In genomic region chr15:91408476-91409076, GRCh38 we compare ENCODE assay signal across 12 cellular contexts.
A peak's percentile ranks its signal among the peaks of the same experiment; 100 is the strongest.
DNase-seq lines count a peak whose midpoint lies in the region; ATAC-seq, FAIRE-seq and TF ChIP-seq lines count a peak whose summit lies in the region.
"Had no signal": no experiment of that assay in that cellular context is flagged by ENCODE, and none has a peak within 500 bp of the region (broad histone marks: within the 10 kb centered on the region; RNA-seq: fewer than 3 reads in every experiment).

No MANE protein-coding gene starts in this region.

- no peak overlapping the region for H2BK12ac ChIP-seq in H1 (ENCODE audit: low read depth, low read length)

- WGBS in H1 (ENCODE audit: extremely low coverage in 1 of 2, insufficient coverage in 1 of 2, insufficient read length in 1 of 2, insufficient replicate concordance in 2 of 2, low coverage in 1 of 2, low lambda C conversion rate in 2 of 2, missing lambda C conversion rate in 1 of 2), 2 experiments, result 86% methylated on average over 9 of the region's 9 CpGs; no CpG with 5 or more reads in 1 of the 2 experiments
- no CpG with 5 or more reads among the region's 9 CpGs for WGBS in mesendoderm (ENCODE audit: extremely low coverage, insufficient coverage, low lambda C conversion rate)

- no peak for ATAC-seq in HG03378 (IDR thresholded peaks at IDR 0.05; ENCODE audit: unreplicated experiment)
- ATAC-seq: stimulated activated memory B cell treated with anti-CD40 and anti-IgM and Interleukin-4, amounts not matched to agents 10 μg/mL and 1 μg/mL and 100 μg/mL, for 72 hours had no signal

- no peak overlapping the region for H3K23ac ChIP-seq in H1 (ENCODE audit: insufficient read length)
- H3K23ac ChIP-seq in mesendoderm (ENCODE audit: low read length), result no peak overlapping the region

- H3K79me1 ChIP-seq in H1 (ENCODE audit: low read depth, low read length) (no peaks in the 10 kb centered on the region), mesendoderm (ENCODE audit: low read length) (no peaks in the 10 kb centered on the region)

- CTCF ChIA-PET in H1 (lab: Charles Lee; ENCODE audit: partially characterized antibody), result interaction anchor here (0.6 to 1.0 kb wide), 3 partner anchors 10 to 87 kb away, joined by 3 read pairs; no protein-coding TSS in a partner anchor

- no peak for TF ChIP-seq CTCF in H1 (IDR thresholded peaks at IDR 0.05; ENCODE audit: control extremely low read depth in 1 of 3, insufficient read depth in 1 of 3, low read depth in 1 of 3, low read length in 3 of 3)

- H2BK15ac ChIP-seq in H1 (ENCODE audit: low read length) (no peak overlapping the region), mesendoderm (replicated peaks; ENCODE audit: low read depth) (no peak overlapping the region)

- no peak overlapping the region for H2AK5ac ChIP-seq in H1 (ENCODE audit: low read depth, low read length)
- H2AK5ac ChIP-seq in mesendoderm (ENCODE audit: low read length), result no peak overlapping the region

- 0 out of 2 replicates have a peak overlapping the region, but pooled peaks have one; percentile 34 for H2AFZ ChIP-seq in H1 (ENCODE audit: low read length)

- H4K91ac ChIP-seq in H1 (replicated peaks; ENCODE audit: insufficient read length, low read length), result no peak overlapping the region

- H3K18ac ChIP-seq in H1 (ENCODE audit: extremely low read depth, low read length) (no peak overlapping the region), mesendoderm (ENCODE audit: low read length) (peak overlapping the region; percentile 56)

- H3K14ac ChIP-seq in H1 (ENCODE audit: insufficient read length), result no peak overlapping the region

- H3K9ac ChIP-seq in BLaER1 treated with 17β-estradiol and CSF1 and Interleukin-3, amounts not matched to agents 10 nM and 100 nM, result no peak overlapping the region
- H3K9ac ChIP-seq in H1 (replicated peaks in 1 of 4; ENCODE audit: extremely low read depth in 1 of 4, low read depth in 3 of 4, low read length in 3 of 4) (no peak overlapping the region), mesendoderm (ENCODE audit: low read length) (no peak overlapping the region)

- no peaks in the 10 kb centered on the region; a peak in 1 of 22 replicates for H3K9me3 ChIP-seq in BLaER1 treated with 17β-estradiol and CSF1 and Interleukin-3, amounts not matched to agents 10 nM and 100 nM (replicated peaks in 1 of 11)
- no peaks in the 10 kb centered on the region for H3K9me3 ChIP-seq in H1 (ENCODE audit: insufficient read depth in 2 of 2, low read depth in 1 of 2, low read length in 1 of 2)

- no peak overlapping the region for H3K4ac ChIP-seq in H1 (replicated peaks; ENCODE audit: insufficient read length, low read depth, low read length)
- H3K4ac ChIP-seq in mesendoderm (ENCODE audit: low read depth, low read length), result no peak overlapping the region

- peak overlapping the region in 7 of 11 experiments; percentile 37 to 73 (median 61); a peak in 12 of 22 replicates for H3K4me2 ChIP-seq in BLaER1 treated with 17β-estradiol and CSF1 and Interleukin-3, amounts not matched to agents 10 nM and 100 nM
- H3K4me2 ChIP-seq in H1 (ENCODE audit: insufficient read depth in 1 of 2, low read depth in 2 of 2, low read length in 2 of 2) (no peak overlapping the region), mesendoderm (ENCODE audit: low read length) (no peak overlapping the region)

- no peak for TF ChIP-seq EP300 in H1 (IDR thresholded peaks at IDR 0.05; ENCODE audit: borderline replicate concordance in 1 of 2, low read depth in 2 of 2, low read length in 2 of 2)

- H4K20me1 ChIP-seq in BLaER1 treated with 17β-estradiol and CSF1 and Interleukin-3, amounts not matched to agents 10 nM and 100 nM, result no peaks in the 10 kb centered on the region
- no peaks in the 10 kb centered on the region for H4K20me1 ChIP-seq in H1 (replicated peaks in 1 of 2; ENCODE audit: control insufficient read depth in 1 of 2, insufficient read depth in 2 of 2, low read length in 2 of 2)

- H2BK20ac ChIP-seq in H1 (ENCODE audit: low read length), result no peak overlapping the region

- H3K27ac ChIP-seq in BLaER1 treated with 17β-estradiol and CSF1 and Interleukin-3, amounts not matched to agents 10 nM and 100 nM, result peak overlapping the region in 2 of 11 experiments; percentile 6 to 31; a peak in 2 of 22 replicates
- H3K27ac ChIP-seq in H1 (ENCODE audit: low read depth, low read length) (no peak overlapping the region), mesendoderm (ENCODE audit: low read depth, low read length) (no peak overlapping the region)

- DNase-seq in HT-29 (ENCODE audit: low spot score) (peak; percentile 3), H1 (ENCODE audit: low read depth in 1 of 2, low spot score in 2 of 2) (no peak), mesendoderm (peak; percentile 59), NCI-H1092 (lab: John Stamatoyannopoulos, UW) (no peak), foreskin melanocyte (no peak), NCI-H2081 (lab: John Stamatoyannopoulos, UW) (no peak)
- DNase-seq: activated CD4-positive, alpha-beta T cell treated with anti-CD3 and anti-CD28 coated beads for 4 hours; NCI-H526 had no signal

- H3K4me3 ChIP-seq in BLaER1 treated with 17β-estradiol and CSF1 and Interleukin-3, amounts not matched to agents 10 nM and 100 nM, result no peak overlapping the region
- no peak overlapping the region for H3K4me3 ChIP-seq in H1 (ENCODE audit: extremely low read depth in 1 of 4, insufficient read depth in 2 of 4, low read depth in 3 of 4, low read length in 4 of 4)
- H3K4me3 ChIP-seq in mesendoderm (ENCODE audit: low read length), result no peak overlapping the region

- peaks cover 12 to 35% (median 24%) of the 10 kb centered on the region in 10 experiments; a peak in 19 of 20 replicates for H3K4me1 ChIP-seq in BLaER1 treated with 17β-estradiol and CSF1 and Interleukin-3, amounts not matched to agents 10 nM and 100 nM
- H3K4me1 ChIP-seq in H1 (replicated peaks in 1 of 4; ENCODE audit: control insufficient read depth in 3 of 4, insufficient read depth in 4 of 4, low read length in 3 of 4) (no peaks in the 10 kb centered on the region), mesendoderm (ENCODE audit: control insufficient read depth, low read depth, low read length) (no peaks in the 10 kb centered on the region)

- H2BK120ac ChIP-seq in H1 (replicated peaks; ENCODE audit: low read depth, low read length) (no peak overlapping the region), mesendoderm (ENCODE audit: low read depth, low read length) (no peak overlapping the region)

- POLR2A ChIA-PET in H1 (lab: Charles Lee; ENCODE audit: partially characterized antibody), result no interaction called here

- H3K36me3 ChIP-seq in BLaER1 treated with 17β-estradiol and CSF1 and Interleukin-3, amounts not matched to agents 10 nM and 100 nM, result no peaks in the 10 kb centered on the region
- H3K36me3 ChIP-seq in H1 (ENCODE audit: control insufficient read depth in 2 of 4, insufficient read depth in 4 of 4, low read length in 3 of 4) (no peaks in the 10 kb centered on the region), mesendoderm (ENCODE audit: control insufficient read depth, insufficient read depth, low read length) (no peaks in the 10 kb centered on the region)

- H4K5ac ChIP-seq in H1 (ENCODE audit: insufficient read length, low read depth, low read length), result no peak overlapping the region
- no peak overlapping the region for H4K5ac ChIP-seq in mesendoderm (ENCODE audit: low read length)

- H3K23me2 ChIP-seq in H1 (ENCODE audit: low read depth, low read length), result no peaks in the 10 kb centered on the region

- TF ChIP-seq RAD21 in H1 (IDR thresholded peaks at IDR 0.05 in 1 of 2, conservative IDR thresholded peaks at IDR 0.05 in 1 of 2; ENCODE audit: low read depth in 2 of 2, low read length in 2 of 2), result no peak

- H2BK5ac ChIP-seq in H1 (ENCODE audit: low read depth, low read length) (no peak overlapping the region), mesendoderm (ENCODE audit: low read length) (no peak overlapping the region)

- TF ChIP-seq POLR2A in H1 (IDR thresholded peaks at IDR 0.05; ENCODE audit: control extremely low read depth in 1 of 2, low read depth in 2 of 2, low read length in 2 of 2), result no peak

- no peaks in the 10 kb centered on the region for H3K79me2 ChIP-seq in H1 (ENCODE audit: control insufficient read depth in 1 of 2, insufficient read depth in 2 of 2, low read length in 2 of 2)
- no peaks in the 10 kb centered on the region for H3K79me2 ChIP-seq in mesendoderm (ENCODE audit: control insufficient read depth, insufficient read depth, low read length)

- no peak for FAIRE-seq in H1 (lab: Jason Lieb, UNC)
- FAIRE-seq: endothelial cell of umbilical vein had no signal

- no peak overlapping the region for H3K56ac ChIP-seq in H1 (replicated peaks; ENCODE audit: insufficient read length, low read depth, low read length)
- no peak overlapping the region for H3K56ac ChIP-seq in mesendoderm (ENCODE audit: low read length)

- no peaks in the 10 kb centered on the region for H3K27me3 ChIP-seq in BLaER1 treated with 17β-estradiol and CSF1 and Interleukin-3, amounts not matched to agents 10 nM and 100 nM
- H3K27me3 ChIP-seq in H1 (replicated peaks in 1 of 4; ENCODE audit: control insufficient read depth in 3 of 4, extremely low read depth in 1 of 4, insufficient read depth in 3 of 4, low read length in 3 of 4) (no peaks in the 10 kb centered on the region), mesendoderm (ENCODE audit: insufficient read depth, low read length, poor library complexity) (no peaks in the 10 kb centered on the region)

- H4K8ac ChIP-seq in H1 (ENCODE audit: extremely low read depth, insufficient read depth, low read length) (no peak overlapping the region), mesendoderm (ENCODE audit: low read depth, low read length) (no peak overlapping the region)

TF ChIP-seq in H1, 55 proteins besides CTCF, POLR2A, EP300 and RAD21:
- TF ChIP-seq CBX5 (IDR thresholded peaks at IDR 0.05; ENCODE audit: low read depth, low read length), result no peak
- no peak for TF ChIP-seq SP4 (IDR thresholded peaks at IDR 0.05; ENCODE audit: low read length)
- TF ChIP-seq CTBP2 (IDR thresholded peaks at IDR 0.05; ENCODE audit: borderline replicate concordance, insufficient read depth, insufficient read length, low read length), result no peak
- no peak for TF ChIP-seq POLR2AphosphoS5 (IDR thresholded peaks at IDR 0.05; ENCODE audit: low read depth, low read length)
- TF ChIP-seq KDM5A (IDR thresholded peaks at IDR 0.05; ENCODE audit: low read length), result no peak
- TF ChIP-seq MAX (IDR thresholded peaks at IDR 0.05), result no peak
- TF ChIP-seq RXRA (IDR thresholded peaks at IDR 0.05; ENCODE audit: insufficient read depth, low read depth, low read length), result no peak
- TF ChIP-seq SIRT6 (IDR thresholded peaks at IDR 0.05; ENCODE audit: low read length), result no peak

Comparison
In these comparisons a context has a peak if more than half of its experiments do, and no peak if none do; other contexts are left out.
1. H3K4me2 ChIP-seq: peak in BLaER1 treated with 17β-estradiol and CSF1 and Interleukin-3, amounts not matched to agents 10 nM and 100 nM (7 of 11); none in H1 (0 of 2) and mesendoderm (single experiment).
2. DNase-seq: peak in HT-29 (single experiment) and mesendoderm (single experiment); none in H1 (0 of 2), NCI-H1092 (single experiment), foreskin melanocyte (single experiment) and NCI-H2081 (0 of 2).